In genomic region chr10:17219024-17219423, GRCh38 we compare ENCODE assay signal across 24 cellular contexts. TPM values are rescaled to one million over a fixed set of nuclear protein-coding genes. Genes with fewer than 3 reads are reported as not detected.
DNase-seq lines count a peak whose midpoint lies in the region; ATAC-seq, FAIRE-seq and TF ChIP-seq lines count a peak whose summit lies in the region.
"Had no signal": no experiment of that assay in that cellular context is flagged by ENCODE, and none has a peak within 500 bp of the region (broad histone marks: within the 10 kb centered on the region; RNA-seq: fewer than 3 reads in every experiment).

No MANE protein-coding gene starts in this region.

- H3K4me2 ChIP-seq in H1 (ENCODE audit: insufficient read depth in 1 of 2, low read depth in 2 of 2, low read length in 2 of 2) = no peak overlapping the region
- H3K4me2 ChIP-seq in smooth muscle cell = no peak overlapping the region
- H3K4me2 ChIP-seq: hepatocyte had no signal

- no peaks in the 10 kb centered on the region for H3K9me3 ChIP-seq in H1 (ENCODE audit: insufficient read depth in 2 of 2, low read depth in 1 of 2, low read length in 1 of 2)
- H3K9me3 ChIP-seq in smooth muscle cell (replicated peaks; ENCODE audit: low read depth) = no peaks in the 10 kb centered on the region
- H3K9me3 ChIP-seq in kidney (ENCODE audit: control insufficient read depth in 1 of 2, low read length in 2 of 2) = no peaks in the 10 kb centered on the region
- no peaks in the 10 kb centered on the region for H3K9me3 ChIP-seq in CD8-positive, alpha-beta T cell (ENCODE audit: low read length)
- H3K9me3 ChIP-seq: esophagus squamous epithelium, stomach had no signal

- H4K8ac ChIP-seq in H1 (ENCODE audit: extremely low read depth, insufficient read depth, low read length) = no peak overlapping the region

- ATAC-seq in activated naive CD8-positive, alpha-beta T cell treated with anti-CD3 and anti-CD28 coated beads, Interleukin-2, amount 50 U/mL, for 24 hours = no peak
- ATAC-seq in CD8-positive, alpha-beta T cell = no peak
- ATAC-seq: right cardiac atrium had no signal

- no peaks in the 10 kb centered on the region for H3K36me3 ChIP-seq in H1 (ENCODE audit: control insufficient read depth in 2 of 4, insufficient read depth in 4 of 4, low read length in 3 of 4)
- no peaks in the 10 kb centered on the region for H3K36me3 ChIP-seq in smooth muscle cell (ENCODE audit: low read depth)
- no peaks in the 10 kb centered on the region for H3K36me3 ChIP-seq in kidney (ENCODE audit: control insufficient read depth in 1 of 2, insufficient read depth in 2 of 2, low read length in 2 of 2)
- no peaks in the 10 kb centered on the region for H3K36me3 ChIP-seq in CD8-positive, alpha-beta T cell (ENCODE audit: insufficient read depth, low read length)
- H3K36me3 ChIP-seq: esophagus squamous epithelium, stomach had no signal

- H3K27ac ChIP-seq in H1 (ENCODE audit: low read depth, low read length) (no peak overlapping the region), smooth muscle cell (ENCODE audit: low read depth) (peak overlapping the region; percentile 98), kidney (ENCODE audit: low read depth in 2 of 2, low read length in 2 of 2) (no peak overlapping the region)
- no peak overlapping the region for H3K27ac ChIP-seq in CD8-positive, alpha-beta T cell (ENCODE audit: low read depth, low read length)
- H3K27ac ChIP-seq: esophagus squamous epithelium, hepatocyte, stomach had no signal

- H3K27me3 ChIP-seq in H1 (replicated peaks in 1 of 4; ENCODE audit: control insufficient read depth in 3 of 4, extremely low read depth in 1 of 4, insufficient read depth in 3 of 4, low read length in 3 of 4) (no peaks in the 10 kb centered on the region), smooth muscle cell (ENCODE audit: low read depth) (no peaks in the 10 kb centered on the region)
- no peaks in the 10 kb centered on the region for H3K27me3 ChIP-seq in CD8-positive, alpha-beta T cell (ENCODE audit: insufficient read depth, low read length)
- H3K27me3 ChIP-seq: esophagus squamous epithelium, hepatocyte, stomach had no signal

- no peak overlapping the region for H3K56ac ChIP-seq in H1 (replicated peaks; ENCODE audit: insufficient read length, low read depth, low read length)

- no peaks in the 10 kb centered on the region for H3K79me1 ChIP-seq in H1 (ENCODE audit: low read depth, low read length)

- H3K4me3 ChIP-seq in H1 (ENCODE audit: extremely low read depth in 1 of 4, insufficient read depth in 2 of 4, low read depth in 3 of 4, low read length in 4 of 4) = peak overlapping the region in 1 of 4 experiments; percentile 15; a peak in 1 of 8 replicates
- no peak overlapping the region for H3K4me3 ChIP-seq in smooth muscle cell
- no peak overlapping the region for H3K4me3 ChIP-seq in kidney (ENCODE audit: low read length in 2 of 2)
- H3K4me3 ChIP-seq in CD8-positive, alpha-beta T cell (ENCODE audit: low read depth, low read length) = no peak overlapping the region
- H3K4me3 ChIP-seq: esophagus squamous epithelium, hepatocyte, stomach had no signal

- no peak overlapping the region for H3K18ac ChIP-seq in H1 (ENCODE audit: extremely low read depth, low read length)

- H3K79me2 ChIP-seq in H1 (ENCODE audit: control insufficient read depth in 1 of 2, insufficient read depth in 2 of 2, low read length in 2 of 2) = no peaks in the 10 kb centered on the region
- H3K79me2 ChIP-seq in smooth muscle cell (ENCODE audit: low read depth) = no peaks in the 10 kb centered on the region
- H3K79me2 ChIP-seq: hepatocyte had no signal

- H3K9me3 Mint-ChIP-seq in activated naive CD8-positive, alpha-beta T cell treated with anti-CD3 and anti-CD28 coated beads for 36 hours = peaks cover 1% of the 10 kb centered on the region
- no peaks in the 10 kb centered on the region for H3K9me3 Mint-ChIP-seq in activated naive CD8-positive, alpha-beta T cell treated with anti-CD3 and anti-CD28 coated beads, Interleukin-2, amount 50 U/mL, for 24 hours
- H3K9me3 Mint-ChIP-seq in CD8-positive, alpha-beta T cell = no peaks in the 10 kb centered on the region

- intact Hi-C loops in kidney (cut with DNase I) = no loop called here
- intact Hi-C loops in CD8-positive, alpha-beta T cell (cut with DNase I, micrococcal nuclease) = no loop called here

- H3K23ac ChIP-seq in H1 (ENCODE audit: insufficient read length) = no peak overlapping the region

- FAIRE-seq in H1 (lab: Jason Lieb, UNC) = no peak
- no peak for FAIRE-seq in kidney (lab: Jason Lieb, UNC)
- FAIRE-seq: RCC 7860 had no signal

- H3K4me1 Mint-ChIP-seq in activated naive CD8-positive, alpha-beta T cell treated with anti-CD3 and anti-CD28 coated beads for 36 hours = peaks cover 43% of the 10 kb centered on the region
- peaks cover 54% of the 10 kb centered on the region for H3K4me1 Mint-ChIP-seq in activated naive CD8-positive, alpha-beta T cell treated with anti-CD3 and anti-CD28 coated beads, Interleukin-2, amount 50 U/mL, for 24 hours
- peaks cover 13% of the 10 kb centered on the region for H3K4me1 Mint-ChIP-seq in CD8-positive, alpha-beta T cell (ENCODE audit: low read depth)

- peak overlapping the region; percentile 57 for H4K5ac ChIP-seq in H1 (ENCODE audit: insufficient read length, low read depth, low read length)

- H2BK12ac ChIP-seq in H1 (ENCODE audit: low read depth, low read length) = no peak overlapping the region

- H2BK15ac ChIP-seq in H1 (ENCODE audit: low read length) = no peak overlapping the region

- H2BK120ac ChIP-seq in H1 (replicated peaks; ENCODE audit: low read depth, low read length) = no peak overlapping the region

- H3K9ac ChIP-seq in H1 (replicated peaks in 1 of 4; ENCODE audit: extremely low read depth in 1 of 4, low read depth in 3 of 4, low read length in 3 of 4) (no peak overlapping the region), smooth muscle cell (ENCODE audit: low read depth) (no peak overlapping the region), kidney (ENCODE audit: low read length in 2 of 2) (no peak overlapping the region)

- no peak overlapping the region for H2BK5ac ChIP-seq in H1 (ENCODE audit: low read depth, low read length)

- TF ChIP-seq CTCF in H1 (IDR thresholded peaks at IDR 0.05; ENCODE audit: control extremely low read depth in 1 of 3, insufficient read depth in 1 of 3, low read depth in 1 of 3, low read length in 3 of 3) (no peak), smooth muscle cell (IDR thresholded peaks at IDR 0.05; ENCODE audit: borderline replicate concordance, insufficient read depth, poor library complexity, severe bottlenecking) (no peak), kidney (IDR thresholded peaks at IDR 0.05; ENCODE audit: borderline replicate concordance, extremely low read depth, insufficient read depth) (no peak)
- TF ChIP-seq CTCF in CD8-positive, alpha-beta T cell (IDR thresholded peaks at IDR 0.05) = no peak

- TF ChIP-seq RAD21 in H1 (IDR thresholded peaks at IDR 0.05 in 1 of 2, conservative IDR thresholded peaks at IDR 0.05 in 1 of 2; ENCODE audit: low read depth in 2 of 2, low read length in 2 of 2) = no peak

- no peak overlapping the region for H2AK5ac ChIP-seq in H1 (ENCODE audit: low read depth, low read length)

- no peak for TF ChIP-seq EP300 in H1 (IDR thresholded peaks at IDR 0.05; ENCODE audit: borderline replicate concordance in 1 of 2, low read depth in 2 of 2, low read length in 2 of 2)

- WGBS in H1 (ENCODE audit: extremely low coverage in 1 of 2, insufficient coverage in 1 of 2, insufficient read length in 1 of 2, insufficient replicate concordance in 2 of 2, low coverage in 1 of 2, low lambda C conversion rate in 2 of 2, missing lambda C conversion rate in 1 of 2), 2 experiments = 74% methylated on average over 2 of the region's 2 CpGs; no CpG with 5 or more reads in 1 of the 2 experiments
- WGBS in smooth muscle cell (ENCODE audit: low lambda C conversion rate) = 68% methylated on average over 2 of the region's 2 CpGs

- no peak overlapping the region for H2BK20ac ChIP-seq in H1 (ENCODE audit: low read length)

- H3K36me3 Mint-ChIP-seq in activated naive CD8-positive, alpha-beta T cell treated with anti-CD3 and anti-CD28 coated beads for 36 hours = peaks cover 12% of the 10 kb centered on the region
- no peaks in the 10 kb centered on the region for H3K36me3 Mint-ChIP-seq in activated naive CD8-positive, alpha-beta T cell treated with anti-CD3 and anti-CD28 coated beads, Interleukin-2, amount 50 U/mL, for 24 hours (ENCODE audit: low read depth)
- peaks cover 8% of the 10 kb centered on the region for H3K36me3 Mint-ChIP-seq in CD8-positive, alpha-beta T cell
- H3K36me3 Mint-ChIP-seq: mesothelial cell of epicardium had no signal

- no peak overlapping the region for H4K91ac ChIP-seq in H1 (replicated peaks; ENCODE audit: insufficient read length, low read length)

- POLR2A ChIA-PET in H1 (lab: Charles Lee; ENCODE audit: partially characterized antibody) = interaction anchor here (1.0 kb wide), 2 partner anchors 11 kb away, joined by 3 to 5 read pairs; no protein-coding TSS in a partner anchor
- POLR2A ChIA-PET in CD8-positive, alpha-beta T cell (lab: Charles Lee) = interaction anchor here (1.5 kb wide), 1 partner anchor 11 kb away, joined by 5 read pairs; no protein-coding TSS in a partner anchor

- CTCF ChIA-PET in H1 (lab: Charles Lee; ENCODE audit: partially characterized antibody) = interaction anchor here (1.9 kb wide), 1 partner anchor 9 kb away, joined by 6 read pairs; the partner anchor contains the start of gene VIM
- CTCF ChIA-PET in CD8-positive, alpha-beta T cell (lab: Charles Lee) = interaction anchor here (0.7 kb wide), 1 partner anchor 169 kb away, joined by 3 read pairs; no protein-coding TSS in a partner anchor

- DNase-seq in activated naive CD8-positive, alpha-beta T cell treated with anti-CD3 and anti-CD28 coated beads for 36 hours = no peak
- no peak for DNase-seq in activated naive CD8-positive, alpha-beta T cell treated with anti-CD3 and anti-CD28 coated beads, Interleukin-2, amount 50 U/mL, for 24 hours
- peak; percentile 62 for DNase-seq in RPMI7951 (ENCODE audit: low read depth)
- DNase-seq in H1 (ENCODE audit: low read depth in 1 of 2, low spot score in 2 of 2) = no peak
- DNase-seq in smooth muscle cell (lab: John Stamatoyannopoulos, UW; ENCODE audit: unreplicated experiment) = no peak
- no peak for DNase-seq in SKM-1 treated with dmso at 0.1 percent for 144 hours (lab: John Stamatoyannopoulos, UW; ENCODE audit: unreplicated experiment)
- no peak for DNase-seq in kidney
- DNase-seq in CD8-positive, alpha-beta T cell = no peak
- DNase-seq: ACHN; activated CD4-positive, alpha-beta T cell treated with anti-CD3 and anti-CD28 coated beads, Interleukin-2, amount 50 U/mL, for 48 hours; activated naive CD4-positive, alpha-beta T cell treated with anti-CD3 and anti-CD28 coated beads, Interleukin-2, amount 50 U/mL, for 16 hours; activated T-cell treated with anti-CD3 and anti-CD28 coated beads, Interleukin-2, amount 50 U/mL, for 1 hour; caudate nucleus; effector CD4-positive, alpha-beta T cell; esophagus squamous epithelium; KBM-7; NCI-H1105; NCI-H2107; NCI-H774; right cardiac atrium; stomach had no signal

- no peaks in the 10 kb centered on the region for H3K27me3 Mint-ChIP-seq in activated naive CD8-positive, alpha-beta T cell treated with anti-CD3 and anti-CD28 coated beads for 36 hours
- H3K27me3 Mint-ChIP-seq in activated naive CD8-positive, alpha-beta T cell treated with anti-CD3 and anti-CD28 coated beads, Interleukin-2, amount 50 U/mL, for 24 hours = no peaks in the 10 kb centered on the region
- H3K27me3 Mint-ChIP-seq in CD8-positive, alpha-beta T cell (ENCODE audit: low read depth) = no peaks in the 10 kb centered on the region

- H3K4me3 Mint-ChIP-seq in activated naive CD8-positive, alpha-beta T cell treated with anti-CD3 and anti-CD28 coated beads for 36 hours = no peak overlapping the region
- H3K4me3 Mint-ChIP-seq in activated naive CD8-positive, alpha-beta T cell treated with anti-CD3 and anti-CD28 coated beads, Interleukin-2, amount 50 U/mL, for 24 hours = no peak overlapping the region
- no peak overlapping the region for H3K4me3 Mint-ChIP-seq in CD8-positive, alpha-beta T cell
- H3K4me3 Mint-ChIP-seq: mesothelial cell of epicardium had no signal

- no peak overlapping the region for H3K4ac ChIP-seq in H1 (replicated peaks; ENCODE audit: insufficient read length, low read depth, low read length)

- H3K4me1 ChIP-seq in H1 (replicated peaks in 1 of 4; ENCODE audit: control insufficient read depth in 3 of 4, insufficient read depth in 4 of 4, low read length in 3 of 4) (peaks cover 0 to 9% (median 7%) of the 10 kb centered on the region in 4 experiments; a peak in 4 of 7 replicates), smooth muscle cell (ENCODE audit: low read depth) (peaks cover 18% of the 10 kb centered on the region), kidney (ENCODE audit: control insufficient read depth in 1 of 2, insufficient read depth in 1 of 2, low read depth in 1 of 2, low read length in 2 of 2) (no peaks in the 10 kb centered on the region)
- no peaks in the 10 kb centered on the region for H3K4me1 ChIP-seq in CD8-positive, alpha-beta T cell (ENCODE audit: insufficient read depth, low read length)

- H3K27ac Mint-ChIP-seq in activated naive CD8-positive, alpha-beta T cell treated with anti-CD3 and anti-CD28 coated beads for 36 hours = peak overlapping the region; percentile 56
- no peak overlapping the region for H3K27ac Mint-ChIP-seq in activated naive CD8-positive, alpha-beta T cell treated with anti-CD3 and anti-CD28 coated beads, Interleukin-2, amount 50 U/mL, for 24 hours
- no peak overlapping the region for H3K27ac Mint-ChIP-seq in CD8-positive, alpha-beta T cell
- H3K27ac Mint-ChIP-seq: mesothelial cell of epicardium had no signal

- no peaks in the 10 kb centered on the region for H4K20me1 ChIP-seq in H1 (replicated peaks in 1 of 2; ENCODE audit: control insufficient read depth in 1 of 2, insufficient read depth in 2 of 2, low read length in 2 of 2)
- no peaks in the 10 kb centered on the region for H4K20me1 ChIP-seq in smooth muscle cell (ENCODE audit: low read depth)

- TF ChIP-seq POLR2A in H1 (IDR thresholded peaks at IDR 0.05; ENCODE audit: control extremely low read depth in 1 of 2, low read depth in 2 of 2, low read length in 2 of 2) = no peak

- H3K23me2 ChIP-seq in H1 (ENCODE audit: low read depth, low read length) = no peaks in the 10 kb centered on the region

- H3K14ac ChIP-seq in H1 (ENCODE audit: insufficient read length) = no peak overlapping the region

- H3F3A ChIP-seq in smooth muscle cell (ENCODE audit: low read depth) = peaks cover 18% of the 10 kb centered on the region

- no peak overlapping the region for H2AFZ ChIP-seq in H1 (ENCODE audit: low read length)
- no peak overlapping the region for H2AFZ ChIP-seq in smooth muscle cell (ENCODE audit: low read depth)
- H2AFZ ChIP-seq: hepatocyte had no signal

RNA-seq across cellular contexts. Expression of gene VIM, which starts 9.0 kb away (rescaled TPM):
- 100 to 1,000 TPM; 657 TPM for total RNA-seq in activated naive CD8-positive, alpha-beta T cell treated with anti-CD3 and anti-CD28 coated beads for 36 hours
- total RNA-seq in RPMI7951 (2014; rRNA removed; shearing (Covaris generic)) = 11,641 and 12,249 TPM in 2 replicates
- total RNA-seq in H1 (2021; fragmentation: NEBNext Ultra II Directional; extraction: Animal tissue kit (Norgen Biotek cat#: 25700)) = 372 and 377 TPM in 2 replicates
- polyA plus RNA-seq in H1 (2011; rRNA removed) (347 and 482 TPM in 2 replicates), smooth muscle cell (2,741 and 3,198 TPM in 2 replicates), kidney (ENCODE audit: insufficient read depth, low read depth, low replicate concordance) (403 TPM)
- 194 TPM for polyA plus RNA-seq in H1 (2011; cell fraction: cytosol; rRNA removed)
- polyA plus RNA-seq in H1 (2011; cell fraction: nucleus; rRNA removed) = 278 TPM
- 338 to 470 TPM (median 346 TPM) in 4 replicates for polyA plus RNA-seq in H1 (2012, experiment 1 of 2)
- polyA plus RNA-seq in H1 (2012, experiment 2 of 2) = 463 TPM
- polyA plus RNA-seq in H1 (2013, experiment 1 of 2) = 166 TPM
- polyA plus RNA-seq in H1 (2013, experiment 2 of 2) = 164 TPM
- polyA minus RNA-seq in H1 (2011; rRNA and poly(A)+ RNA removed) = 278 and 312 TPM in 2 replicates
- polyA minus RNA-seq in H1 (2011; cell fraction: cytosol; rRNA and poly(A)+ RNA removed) = 216 TPM
- polyA minus RNA-seq in H1 (2011; cell fraction: nucleus; rRNA and poly(A)+ RNA removed) = 153 TPM
- total RNA-seq in smooth muscle cell (6,093 and 6,435 TPM in 2 replicates), kidney (1,044 TPM)
- total RNA-seq in CD8-positive, alpha-beta T cell = 100 to 1,000 TPM; 776 to 783 TPM

RNA-seq across cellular contexts. Expression of gene TRDMT1, which starts 17.6 kb away (rescaled TPM):
- 1 to 10 TPM; 9.5 to 9.6 TPM for total RNA-seq in activated naive CD8-positive, alpha-beta T cell treated with anti-CD3 and anti-CD28 coated beads for 36 hours
- 9.9 and 18.1 TPM in 2 replicates for total RNA-seq in RPMI7951 (2014; rRNA removed; shearing (Covaris generic))
- 20.2 and 21.4 TPM in 2 replicates for total RNA-seq in H1 (2021; fragmentation: NEBNext Ultra II Directional; extraction: Animal tissue kit (Norgen Biotek cat#: 25700))
- polyA plus RNA-seq in H1 (2011; rRNA removed) (6.3 and 7.4 TPM in 2 replicates), smooth muscle cell (2.5 and 3.7 TPM in 2 replicates), kidney (ENCODE audit: insufficient read depth, low read depth, low replicate concordance) (2.0 TPM)
- 10.0 TPM for polyA plus RNA-seq in H1 (2011; cell fraction: cytosol; rRNA removed)
- 9.9 TPM for polyA plus RNA-seq in H1 (2011; cell fraction: nucleus; rRNA removed)
- polyA plus RNA-seq in H1 (2012, experiment 1 of 2) = 8.6 to 12.7 TPM (median 9.8 TPM) in 4 replicates
- polyA plus RNA-seq in H1 (2012, experiment 2 of 2) = 0.88 TPM
- polyA plus RNA-seq in H1 (2013, experiment 1 of 2) = 9.0 TPM
- polyA plus RNA-seq in H1 (2013, experiment 2 of 2) = 10.2 TPM
- polyA minus RNA-seq in H1 (2011; rRNA and poly(A)+ RNA removed) = 22.7 and 27.0 TPM in 2 replicates
- polyA minus RNA-seq in H1 (2011; cell fraction: cytosol; rRNA and poly(A)+ RNA removed) = 16.4 TPM
- polyA minus RNA-seq in H1 (2011; cell fraction: nucleus; rRNA and poly(A)+ RNA removed) = 57.7 TPM
- total RNA-seq in smooth muscle cell (7.3 and 13.8 TPM in 2 replicates), kidney (11.0 TPM)
- total RNA-seq in CD8-positive, alpha-beta T cell = 10 to 100 TPM; 10.4 to 11.7 TPM
